Comparison of ENCODE assay signal across 1 cellular context in genomic region chr11:71214553-71215371, GRCh38.
TF ChIP-seq lines count a peak whose summit lies in the region.

No MANE protein-coding gene starts in this region.

TF ChIP-seq in HepG2, 621 proteins besides CTCF, POLR2A, EP300 and RAD21 (continued from another document):
- TF ChIP-seq, protein P1, sequence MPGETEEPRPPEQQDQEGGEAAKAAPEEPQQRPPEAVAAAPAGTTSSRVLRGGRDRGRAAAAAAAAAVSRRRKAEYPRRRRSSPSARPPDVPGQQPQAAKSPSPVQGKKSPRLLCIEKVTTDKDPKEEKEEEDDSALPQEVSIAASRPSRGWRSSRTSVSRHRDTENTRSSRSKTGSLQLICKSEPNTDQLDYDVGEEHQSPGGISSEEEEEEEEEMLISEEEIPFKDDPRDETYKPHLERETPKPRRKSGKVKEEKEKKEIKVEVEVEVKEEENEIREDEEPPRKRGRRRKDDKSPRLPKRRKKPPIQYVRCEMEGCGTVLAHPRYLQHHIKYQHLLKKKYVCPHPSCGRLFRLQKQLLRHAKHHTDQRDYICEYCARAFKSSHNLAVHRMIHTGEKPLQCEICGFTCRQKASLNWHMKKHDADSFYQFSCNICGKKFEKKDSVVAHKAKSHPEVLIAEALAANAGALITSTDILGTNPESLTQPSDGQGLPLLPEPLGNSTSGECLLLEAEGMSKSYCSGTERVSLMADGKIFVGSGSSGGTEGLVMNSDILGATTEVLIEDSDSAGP (CRISPR knock-in tag; IDR thresholded peaks at IDR 0.05; ENCODE audit: borderline replicate concordance): 0 out of 2 replicates have a peak, but pooled peaks have one; percentile 26
- TF ChIP-seq AHR (CRISPR knock-in tag; IDR thresholded peaks at IDR 0.05) (no peak), STAG1 (CRISPR knock-in tag; IDR thresholded peaks at IDR 0.05) (no peak)
- TF ChIP-seq, protein P2, sequence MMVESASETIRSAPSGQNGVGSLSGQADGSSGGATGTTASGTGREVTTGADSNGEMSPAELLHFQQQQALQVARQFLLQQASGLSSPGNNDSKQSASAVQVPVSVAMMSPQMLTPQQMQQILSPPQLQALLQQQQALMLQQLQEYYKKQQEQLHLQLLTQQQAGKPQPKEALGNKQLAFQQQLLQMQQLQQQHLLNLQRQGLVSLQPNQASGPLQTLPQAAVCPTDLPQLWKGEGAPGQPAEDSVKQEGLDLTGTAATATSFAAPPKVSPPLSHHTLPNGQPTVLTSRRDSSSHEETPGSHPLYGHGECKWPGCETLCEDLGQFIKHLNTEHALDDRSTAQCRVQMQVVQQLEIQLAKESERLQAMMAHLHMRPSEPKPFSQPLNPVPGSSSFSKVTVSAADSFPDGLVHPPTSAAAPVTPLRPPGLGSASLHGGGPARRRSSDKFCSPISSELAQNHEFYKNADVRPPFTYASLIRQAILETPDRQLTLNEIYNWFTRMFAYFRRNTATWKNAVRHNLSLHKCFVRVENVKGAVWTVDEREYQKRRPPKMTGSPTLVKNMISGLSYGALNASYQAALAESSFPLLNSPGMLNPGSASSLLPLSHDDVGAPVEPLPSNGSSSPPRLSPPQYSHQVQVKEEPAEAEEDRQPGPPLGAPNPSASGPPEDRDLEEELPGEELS (CRISPR knock-in tag; IDR thresholded peaks at IDR 0.05): no peak
